ENCODE assay signal across 12 cellular contexts in the genomic region with DNA sequence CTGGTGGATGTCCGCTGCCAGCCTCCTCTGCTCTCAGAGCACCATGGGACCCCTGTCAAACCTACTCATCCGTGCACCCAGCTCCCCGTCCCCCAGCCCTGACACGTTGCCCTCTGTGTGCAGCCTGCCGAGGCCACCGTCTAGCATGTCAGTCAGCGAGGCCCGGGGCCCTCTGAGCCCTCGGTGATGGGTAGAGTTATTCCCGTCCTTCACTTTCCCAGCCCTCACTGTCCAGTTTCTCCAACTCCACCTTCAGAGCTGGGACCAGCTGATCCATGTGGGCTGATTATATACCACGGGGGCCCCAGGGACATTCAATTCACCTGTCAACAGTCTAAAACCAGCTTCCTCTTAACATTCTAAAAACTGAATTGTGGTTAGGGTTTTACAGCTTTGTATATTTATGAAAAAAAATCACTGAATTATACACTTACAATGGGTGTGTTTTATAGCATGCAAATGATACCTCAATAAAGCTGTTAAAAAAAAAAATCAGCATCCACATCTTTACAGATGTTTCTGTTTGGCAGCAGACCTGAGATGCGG.
DNase-seq lines count a peak whose midpoint lies in the region; ATAC-seq and TF ChIP-seq lines count a peak whose summit lies in the region.
"Had no signal": no experiment of that assay in that cellular context is flagged by ENCODE, and none has a peak within 500 bp of the region (broad histone marks: within the 10 kb centered on the region; RNA-seq: fewer than 3 reads in every experiment).

No MANE protein-coding gene starts in this region.

- H3K4me3 ChIP-seq in GM12875 (ENCODE audit: low read depth, low read length) (peak overlapping the region; percentile 23), RWPE2 (ENCODE audit: severe bottlenecking) (no peak overlapping the region), mucosa of rectum (ENCODE audit: low read length in 2 of 2) (peak overlapping the region; percentile 20 to 27)
- H3K4me3 ChIP-seq: adrenal gland, dorsolateral prefrontal cortex, gastroesophageal sphincter had no signal

- H3K27ac ChIP-seq in RWPE2 (ENCODE audit: poor library complexity, severe bottlenecking) (no peak overlapping the region), mucosa of rectum (ENCODE audit: low read depth in 2 of 2, low read length in 2 of 2) (peak overlapping the region in 1 of 2 donors; percentile 23)
- H3K27ac ChIP-seq: adrenal gland, dorsolateral prefrontal cortex, gastroesophageal sphincter, VCaP had no signal

- DNase-seq in RWPE2 (ENCODE audit: low spot score) = peak; percentile 61
- no peak for DNase-seq in NCI-H1417 treated with DMSO at 0.1 percent for 48 hours (lab: John Stamatoyannopoulos, UW)
- DNase-seq in epidermal melanocyte (ENCODE audit: insufficient read length, low spot score) = no peak
- DNase-seq: adrenal gland had no signal

- peaks cover 20% of the 10 kb centered on the region for H3K4me1 ChIP-seq in RWPE2 (ENCODE audit: insufficient read depth, poor library complexity, severe bottlenecking)
- peaks cover 30 to 34% of the 10 kb centered on the region in 2 donors for H3K4me1 ChIP-seq in mucosa of rectum (ENCODE audit: control insufficient read depth in 2 of 2, insufficient read depth in 2 of 2, low read length in 2 of 2)
- H3K4me1 ChIP-seq: adrenal gland had no signal

- H3K27me3 ChIP-seq in RWPE2 (ENCODE audit: insufficient read depth, poor library complexity, severe bottlenecking) (no peaks in the 10 kb centered on the region), mucosa of rectum (ENCODE audit: control insufficient read depth in 2 of 2, insufficient read depth in 2 of 2, low read length in 2 of 2) (no peaks in the 10 kb centered on the region)
- H3K27me3 ChIP-seq: adrenal gland, gastroesophageal sphincter had no signal

- ATAC-seq in GM21723 (IDR thresholded peaks at IDR 0.05; ENCODE audit: unreplicated experiment) (peak; percentile 35), RWPE2 (ENCODE audit: low read depth) (no peak), HG03139 (IDR thresholded peaks at IDR 0.05; ENCODE audit: unreplicated experiment) (no peak), HG03342 (IDR thresholded peaks at IDR 0.05; ENCODE audit: unreplicated experiment) (no peak)
- ATAC-seq: gastroesophageal sphincter had no signal

- H3K9ac ChIP-seq in mucosa of rectum (ENCODE audit: low read depth in 1 of 2, low read length in 2 of 2) = peak overlapping the region in 1 of 2 donors; percentile 52

- H3K9me3 ChIP-seq in RWPE2 (ENCODE audit: severe bottlenecking) (no peaks in the 10 kb centered on the region), mucosa of rectum (ENCODE audit: control insufficient read depth in 2 of 2, low read length in 2 of 2) (no peaks in the 10 kb centered on the region)
- H3K9me3 ChIP-seq: adrenal gland, gastroesophageal sphincter had no signal

- peaks cover 12% of the 10 kb centered on the region for H3K36me3 ChIP-seq in RWPE2 (ENCODE audit: low read depth)
- H3K36me3 ChIP-seq in mucosa of rectum (ENCODE audit: control insufficient read depth in 2 of 2, insufficient read depth in 2 of 2, low read length in 2 of 2) = peaks cover 0 to 7% of the 10 kb centered on the region in 2 donors
- H3K36me3 ChIP-seq: adrenal gland, gastroesophageal sphincter had no signal

- TF ChIP-seq CTCF in GM12875 (IDR thresholded peaks at IDR 0.05; ENCODE audit: borderline replicate concordance, insufficient read depth, low read depth, low read length) (no peak), RWPE2 (IDR thresholded peaks at IDR 0.05; ENCODE audit: poor library complexity, severe bottlenecking) (no peak)
